ENCODE assay signal across 8 cellular contexts in genomic region chr4:55397024-55397520, GRCh38. TPM values are rescaled to one million over a fixed set of nuclear protein-coding genes. Genes with fewer than 3 reads are reported as not detected.
DNase-seq lines count a peak whose midpoint lies in the region; TF ChIP-seq lines count a peak whose summit lies in the region.

No MANE protein-coding gene starts in this region.

- no peaks in the 10 kb centered on the region for H3K27me3 ChIP-seq in BE2C
- H3K27me3 ChIP-seq in ascending aorta: no peaks in the 10 kb centered on the region
- no peaks in the 10 kb centered on the region for H3K27me3 ChIP-seq in kidney epithelial cell (ENCODE audit: control insufficient read depth, insufficient read depth, low read length)

- TF ChIP-seq EP300 in Ishikawa (IDR thresholded peaks at IDR 0.05; ENCODE audit: borderline replicate concordance): no peak

- DNase-seq in BE2C (peak; percentile 34), ascending aorta (ENCODE audit: low spot score in 2 of 2) (peak in 1 of 2 donors; percentile 65), kidney epithelial cell (ENCODE audit: low read depth) (no peak), NCI-H2107 (lab: John Stamatoyannopoulos, UW) (no peak), AG08396 (ENCODE audit: low spot score) (no peak)
- no peak for DNase-seq in stimulated activated CD4-positive, alpha-beta T cell treated with anti-CD3 and anti-CD28 coated beads, Interleukin-2, amount 100 ng/mL, for 48 hours

- H3K4me3 ChIP-seq in BE2C (ENCODE audit: low read depth, low read length): peak overlapping the region; percentile 80
- peak overlapping the region; percentile 97 to 98 for H3K4me3 ChIP-seq in ascending aorta
- peak overlapping the region; percentile 91 for H3K4me3 ChIP-seq in kidney epithelial cell (ENCODE audit: low read depth, low read length)

- H3K36me3 ChIP-seq in BE2C: peaks cover 23% of the 10 kb centered on the region
- H3K36me3 ChIP-seq in ascending aorta: peaks cover 0 to 8% of the 10 kb centered on the region in 2 donors
- H3K36me3 ChIP-seq in kidney epithelial cell (ENCODE audit: control insufficient read depth, insufficient read depth, low read length): no peaks in the 10 kb centered on the region

- TF ChIP-seq CTCF in BE2C (IDR thresholded peaks at IDR 0.05; ENCODE audit: low read depth, low read length): no peak
- no peak for TF ChIP-seq CTCF in ascending aorta (IDR thresholded peaks at IDR 0.05)
- no peak for TF ChIP-seq CTCF in kidney epithelial cell (IDR thresholded peaks at IDR 0.05; ENCODE audit: insufficient read depth, low read length, poor library complexity, severe bottlenecking)

- H3K27ac ChIP-seq in ascending aorta (peak overlapping the region; percentile 99 to 100), temporal lobe (ENCODE audit: low read depth, low read length) (peak overlapping the region; percentile 82)

- TF ChIP-seq RAD21 in Ishikawa (IDR thresholded peaks at IDR 0.05; ENCODE audit: low read depth): no peak

- intact Hi-C loops in ascending aorta (cut with DNase I): loop anchor here (2.0 to 10.0 kb wide), 7 partner anchors 150 to 1580 kb away; partner anchors contain the start of genes CLOCK, KIT, NOA1 and PAICS

- peaks cover 4% of the 10 kb centered on the region; the same call in 1 of the 2 replicates for H3K4me1 ChIP-seq in BE2C
- peaks cover 0 to 14% of the 10 kb centered on the region in 2 donors for H3K4me1 ChIP-seq in ascending aorta

- no peaks in the 10 kb centered on the region for H3K9me3 ChIP-seq in BE2C
- H3K9me3 ChIP-seq in ascending aorta: no peaks in the 10 kb centered on the region

TF ChIP-seq in Ishikawa, 13 proteins besides CTCF, POLR2A, EP300 and RAD21:
- TF ChIP-seq TCF12 (IDR thresholded peaks at IDR 0.05; ENCODE audit: low read depth) (no peak), NFIC (IDR thresholded peaks at IDR 0.05) (0 out of 2 replicates have a peak, but pooled peaks have one; percentile 3), TEAD4 (IDR thresholded peaks at IDR 0.05) (no peak)

RNA-seq across cellular contexts. Expression of gene TMEM165, which starts 1.3 kb away (rescaled TPM):
- polyA plus RNA-seq in BE2C (2012; ENCODE audit: insufficient read depth, insufficient read length, low read depth): 45.3 TPM
- total RNA-seq in ascending aorta (178 TPM), kidney epithelial cell (129 and 159 TPM in 2 replicates), temporal lobe (59.7 TPM)

RNA-seq across cellular contexts. Expression of gene SRD5A3, which starts 51.0 kb away (rescaled TPM):
- polyA plus RNA-seq in BE2C (2012; ENCODE audit: insufficient read depth, insufficient read length, low read depth): 4.4 TPM
- total RNA-seq in ascending aorta (6.8 TPM), kidney epithelial cell (10.0 and 14.3 TPM in 2 replicates), temporal lobe (6.1 TPM)
